ENCODE assay signal across 8 cellular contexts in the genomic region with DNA sequence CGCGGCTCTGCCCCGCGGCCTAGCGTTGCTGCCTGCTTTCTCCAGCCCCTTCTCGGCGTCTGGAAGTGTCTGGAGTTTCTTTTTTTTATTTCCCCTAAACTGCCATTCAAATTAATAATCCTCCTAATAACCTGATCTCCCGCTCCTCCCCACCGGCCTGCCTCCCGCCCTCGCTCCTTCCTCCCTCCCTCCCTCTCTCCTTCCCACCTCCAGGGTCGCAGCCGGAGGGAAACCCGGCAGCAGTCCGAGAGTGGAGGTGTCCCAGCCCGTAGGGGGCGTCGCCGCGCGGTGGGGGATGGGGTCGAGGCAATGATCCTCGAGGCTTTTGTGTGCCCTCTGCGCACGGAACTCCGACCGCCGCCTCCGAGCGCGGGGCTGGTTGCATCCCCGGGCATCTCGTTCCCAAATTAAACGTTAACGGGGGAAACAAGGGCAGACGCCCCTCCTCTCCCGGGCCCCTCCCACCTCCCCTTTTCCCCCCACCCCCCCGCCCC. TPM values are rescaled to one million over a fixed set of nuclear protein-coding genes. Genes with fewer than 3 reads are reported as not detected.
DNase-seq lines count a peak whose midpoint lies in the region; ATAC-seq and TF ChIP-seq lines count a peak whose summit lies in the region.

No MANE protein-coding gene starts in this region.

- H3K27me3 Mint-ChIP-seq in natural killer cell treated with Interleukin-12 subunit alpha and Interleukin-12 subunit beta and Interleukin-15 and Interleukin-18, amount 100 ng/mL, for 72 hours, result peaks cover 0 to 7% of the 10 kb centered on the region in 2 donors

- no peaks in the 10 kb centered on the region for H4K20me1 ChIP-seq in fibroblast of lung (ENCODE audit: control insufficient read depth, extremely low read depth, insufficient read depth, low read length)

- H3K36me3 ChIP-seq in NT2/D1 (ENCODE audit: insufficient read depth, insufficient read length, low read length) (peaks cover 31% of the 10 kb centered on the region), fibroblast of lung (ENCODE audit: control insufficient read depth, insufficient read depth, low read length) (peaks cover 4% of the 10 kb centered on the region), thoracic aorta (no peaks in the 10 kb centered on the region)

- H3K4me2 ChIP-seq in fibroblast of lung (ENCODE audit: extremely low read depth, insufficient read depth, low read length), result no peak overlapping the region

- no peaks in the 10 kb centered on the region for H3K9me3 Mint-ChIP-seq in natural killer cell treated with Interleukin-12 subunit alpha and Interleukin-12 subunit beta and Interleukin-15 and Interleukin-18, amount 100 ng/mL, for 72 hours

- H3K4me3 Mint-ChIP-seq in natural killer cell treated with Interleukin-12 subunit alpha and Interleukin-12 subunit beta and Interleukin-15 and Interleukin-18, amount 100 ng/mL, for 72 hours, result peak overlapping the region; percentile 88

- H3K9me3 ChIP-seq in NT2/D1 (ENCODE audit: insufficient read depth, low read length) (no peaks in the 10 kb centered on the region), fibroblast of lung (ENCODE audit: control insufficient read depth, insufficient read depth, low read depth, low read length) (no peaks in the 10 kb centered on the region), thoracic aorta (no peaks in the 10 kb centered on the region)

- H3K36me3 Mint-ChIP-seq in natural killer cell treated with Interleukin-12 subunit alpha and Interleukin-12 subunit beta and Interleukin-15 and Interleukin-18, amount 100 ng/mL, for 72 hours, result peaks cover 6% of the 10 kb centered on the region

- H2AFZ ChIP-seq in fibroblast of lung (ENCODE audit: low read length), result no peak overlapping the region

- H3K27ac ChIP-seq in fibroblast of lung (ENCODE audit: insufficient read depth, low read length) (peak overlapping the region; percentile 78), thoracic aorta (peak overlapping the region; percentile 84 to 93)

- H3K4me1 Mint-ChIP-seq in natural killer cell treated with Interleukin-12 subunit alpha and Interleukin-12 subunit beta and Interleukin-15 and Interleukin-18, amount 100 ng/mL, for 72 hours (ENCODE audit: low read depth in 2 of 2), result peaks cover 28 to 31% of the 10 kb centered on the region in 2 donors

- peaks cover 61% of the 10 kb centered on the region for H3K79me2 ChIP-seq in fibroblast of lung (ENCODE audit: control insufficient read depth, insufficient read depth, low read length)

- ATAC-seq in HG02981 (IDR thresholded peaks at IDR 0.05; ENCODE audit: unreplicated experiment) (peak; percentile 15), thoracic aorta (ENCODE audit: insufficient number of reproducible peaks, low FRiP score, low read depth) (no peak), GM21723 (IDR thresholded peaks at IDR 0.05; ENCODE audit: unreplicated experiment) (no peak)
- ATAC-seq in natural killer cell treated with Interleukin-12 subunit alpha and Interleukin-12 subunit beta and Interleukin-15 and Interleukin-18, amount 100 ng/mL, for 72 hours, result peak; percentile 40 to 49

- DNase-seq in NT2/D1 (ENCODE audit: low read depth, low spot score), result peak; percentile 91
- DNase-seq in activated T-cell treated with anti-CD3 and anti-CD28 coated beads, Interleukin-2, amount 50 U/mL, for 48 hours, result peak; percentile 79
- DNase-seq in fibroblast of lung (ENCODE audit: low read depth in 2 of 2), result peak; percentile 51 to 76
- DNase-seq in natural killer cell treated with Interleukin-12 subunit alpha and Interleukin-12 subunit beta and Interleukin-15 and Interleukin-18, amount 100 ng/mL, for 72 hours (ENCODE audit: low spot score), result peak; percentile 72
- DNase-seq in thoracic aorta (ENCODE audit: low spot score), result peak; percentile 25

- H3K27ac Mint-ChIP-seq in natural killer cell treated with Interleukin-12 subunit alpha and Interleukin-12 subunit beta and Interleukin-15 and Interleukin-18, amount 100 ng/mL, for 72 hours, result peak overlapping the region in 1 of 2 donors; percentile 76

- peak; percentile 44 for TF ChIP-seq CTCF in GM12874 (IDR thresholded peaks at IDR 0.05; ENCODE audit: insufficient read depth, low read depth, low read length)
- peak; percentile 34 to 43 for TF ChIP-seq CTCF in fibroblast of lung (conservative IDR thresholded peaks at IDR 0.05 in 1 of 2, IDR thresholded peaks at IDR 0.05 in 1 of 2; ENCODE audit: low read depth in 1 of 2, low read length in 2 of 2)
- TF ChIP-seq CTCF in thoracic aorta (IDR thresholded peaks at IDR 0.05), result no peak

- H3K9ac ChIP-seq in NT2/D1 (ENCODE audit: insufficient read length, low read depth), result peak overlapping the region; percentile 90
- H3K9ac ChIP-seq in fibroblast of lung (ENCODE audit: insufficient read depth, low read length), result peak overlapping the region; percentile 83

- H3K27me3 ChIP-seq in NT2/D1 (ENCODE audit: insufficient read depth, insufficient read length) (peaks cover 3% of the 10 kb centered on the region), fibroblast of lung (ENCODE audit: control insufficient read depth, insufficient read depth, low read length) (no peaks in the 10 kb centered on the region), thoracic aorta (replicated peaks; ENCODE audit: insufficient read depth) (no peaks in the 10 kb centered on the region)

- H3K4me1 ChIP-seq in NT2/D1 (ENCODE audit: insufficient read depth, insufficient read length), result peaks cover 2% of the 10 kb centered on the region
- H3K4me1 ChIP-seq in fibroblast of lung (ENCODE audit: control insufficient read depth, extremely low read depth, insufficient read depth, low read length), result peaks cover 9% of the 10 kb centered on the region
- H3K4me1 ChIP-seq in thoracic aorta (ENCODE audit: control insufficient read depth in 1 of 2, low read depth in 2 of 2), result peaks cover 4 to 27% of the 10 kb centered on the region in 2 donors

- H3K4me3 ChIP-seq in NT2/D1 (ENCODE audit: insufficient read length, low read depth), result peak overlapping the region; percentile 71
- H3K4me3 ChIP-seq in fibroblast of lung (replicated peaks in 1 of 4; ENCODE audit: control extremely low read depth in 1 of 4, insufficient read depth in 1 of 4, low read depth in 3 of 4, low read length in 4 of 4), result peak overlapping the region; percentile 61 to 95 (median 74)
- peak overlapping the region; percentile 84 for H3K4me3 ChIP-seq in thoracic aorta

RNA-seq across cellular contexts. Expression of gene SOCS2, which starts 1.1 kb away (rescaled TPM):
- total RNA-seq in fibroblast of lung, result 75.5 and 105 TPM in 2 replicates
- polyA plus RNA-seq in fibroblast of lung, result 69.1 and 113 TPM in 2 replicates
- polyA plus RNA-seq in fibroblast of lung (2012), result 45.4 and 69.0 TPM in 2 replicates
- polyA minus RNA-seq in fibroblast of lung (ENCODE audit: low replicate concordance), result 26.7 and 43.3 TPM in 2 replicates
- 10 to 100 TPM; 14.1 to 19.2 TPM for total RNA-seq in natural killer cell treated with Interleukin-12 subunit alpha and Interleukin-12 subunit beta and Interleukin-15 and Interleukin-18, amount 100 ng/mL, for 72 hours
- total RNA-seq in thoracic aorta, result 10 to 100 TPM; 51.4 to 56.3 TPM

Comparison
In these comparisons a context has a peak if more than half of its experiments do, and no peak if none do; other contexts are left out.
1. ATAC-seq: peak in HG02981 (single experiment) and natural killer cell treated with Interleukin-12 subunit alpha and Interleukin-12 subunit beta and Interleukin-15 and Interleukin-18, amount 100 ng/mL, for 72 hours (2 of 2); none in thoracic aorta (single experiment) and GM21723 (single experiment).
2. DNase-seq: peak in every context shown above with its lines; median percentile 91 in NT2/D1; 79 in activated T-cell treated with anti-CD3 and anti-CD28 coated beads, Interleukin-2, amount 50 U/mL, for 48 hours; 72 in natural killer cell treated with Interleukin-12 subunit alpha and Interleukin-12 subunit beta and Interleukin-15 and Interleukin-18, amount 100 ng/mL, for 72 hours; 64 in fibroblast of lung; 25 in thoracic aorta.
3. Peak in every context shown above with its lines, with median percentiles within 50 percentile points of each other: H3K4me3 ChIP-seq.